8 cellular contexts compared by ENCODE assay signal in genomic region chr2:24456610-24457556, GRCh38. TPM values are rescaled to one million over a fixed set of nuclear protein-coding genes. Genes with fewer than 3 reads are reported as not detected.
DNase-seq lines count a peak whose midpoint lies in the region; TF ChIP-seq lines count a peak whose summit lies in the region.

No MANE protein-coding gene starts in this region.

- H3K9me3 ChIP-seq in NT2/D1 (ENCODE audit: insufficient read depth, low read length) (no peaks in the 10 kb centered on the region), ovary (no peaks in the 10 kb centered on the region), spleen (no peaks in the 10 kb centered on the region)

- intact Hi-C loops in ovary (cut with DNase I): no loop called here
- intact Hi-C loops in spleen (cut with DNase I; ENCODE audit: low total_unique reads): no loop called here

- 43 to 49% (median 43%) methylated on average over 8 of the region's 8 CpGs for WGBS in ovary, 3 donors
- 67 to 83% (median 70%) methylated on average over 8 of the region's 8 CpGs for WGBS in spleen, 5 donors

- H3K27ac ChIP-seq in ovary (no peak overlapping the region), coronary artery (peak overlapping the region in 1 of 2 donors; percentile 33), spleen (no peak overlapping the region)

- H3K4me1 ChIP-seq in NT2/D1 (ENCODE audit: insufficient read depth, insufficient read length) (peaks cover 2% of the 10 kb centered on the region), ovary (ENCODE audit: insufficient read depth) (no peaks in the 10 kb centered on the region), spleen (peaks cover 0 to 29% (median 7%) of the 10 kb centered on the region in 6 donors)

- TF ChIP-seq POLR2A in ovary (IDR thresholded peaks at IDR 0.05) (no peak), spleen (IDR thresholded peaks at IDR 0.05) (no peak)

- TF ChIP-seq EP300 in ovary (IDR thresholded peaks at IDR 0.05): no peak

- TF ChIP-seq CTCF in ovary (IDR thresholded peaks at IDR 0.05) (no peak), coronary artery (IDR thresholded peaks at IDR 0.05) (no peak), spleen (IDR thresholded peaks at IDR 0.05 in 8 of 11, conservative IDR thresholded peaks at IDR 0.05 in 3 of 11) (no peak)

- DNase-seq in AG20443 (ENCODE audit: low spot score) (peak; percentile 94), NT2/D1 (ENCODE audit: low read depth, low spot score) (peak; percentile 20), epidermal melanocyte (ENCODE audit: insufficient read length, low spot score) (peak; percentile 36), ovary (peak; percentile 76 to 89 (median 80)), coronary artery (ENCODE audit: low spot score) (no peak), cerebellum (ENCODE audit: low spot score) (no peak), spleen (no peak), cortex of kidney (lab: John Stamatoyannopoulos, UW) (no peak)

- H3K27me3 ChIP-seq in NT2/D1 (ENCODE audit: insufficient read depth, insufficient read length) (no peaks in the 10 kb centered on the region), ovary (no peaks in the 10 kb centered on the region), spleen (replicated peaks in 1 of 7) (no peaks in the 10 kb centered on the region)

- H3K9ac ChIP-seq in NT2/D1 (ENCODE audit: insufficient read length, low read depth): no peak overlapping the region

- H3K36me3 ChIP-seq in NT2/D1 (ENCODE audit: insufficient read depth, insufficient read length, low read length) (no peaks in the 10 kb centered on the region), ovary (no peaks in the 10 kb centered on the region), spleen (no peaks in the 10 kb centered on the region)

- H3K4me3 ChIP-seq in NT2/D1 (ENCODE audit: insufficient read length, low read depth): no peak overlapping the region
- no peak overlapping the region for H3K4me3 ChIP-seq in ovary
- H3K4me3 ChIP-seq in coronary artery: no peak overlapping the region
- H3K4me3 ChIP-seq in spleen: no peak overlapping the region

RNA-seq across cellular contexts. Expression of gene NCOA1, which starts 34.2 kb away (rescaled TPM):
- total RNA-seq in ovary (10 to 100 TPM; 39.3 to 69.0 (median 58.1) TPM), cerebellum (111 TPM), spleen (10 to 100 TPM; 47.0 to 73.6 (median 60.3) TPM)
- polyA plus RNA-seq in ovary (10 to 100 TPM; 20.2 to 49.0 TPM), spleen (1 to 10 TPM; 4.4 to 6.6 (median 5.3) TPM)

Comparison
In these comparisons a context has a peak if more than half of its experiments do, and no peak if none do; other contexts are left out.
1. DNase-seq: peak in AG20443 (single experiment), NT2/D1 (single experiment), epidermal melanocyte (single experiment) and ovary (5 of 5); none in coronary artery (single experiment), cerebellum (single experiment), spleen (single experiment) and cortex of kidney (single experiment).